In the genomic region with DNA sequence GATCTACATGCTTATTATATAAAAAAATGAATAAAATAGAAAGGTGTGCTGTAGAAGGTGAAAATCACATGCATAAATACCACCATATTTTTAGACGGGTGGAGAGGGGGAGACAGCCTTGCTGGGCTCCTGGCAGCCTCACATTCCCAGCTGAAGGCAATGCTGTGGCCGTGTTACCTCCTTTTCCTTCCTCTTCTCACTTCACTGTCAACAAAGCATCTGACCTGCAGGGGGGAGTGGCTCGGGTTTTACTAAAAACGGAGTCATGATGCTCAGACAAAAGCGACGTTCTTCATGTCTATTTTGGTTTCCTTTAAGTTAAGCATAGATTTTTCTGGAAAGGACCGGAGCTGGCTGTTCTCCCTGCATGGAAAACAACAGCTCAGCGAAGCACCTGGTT, we compare ENCODE assay signal across 12 cellular contexts. TPM values are rescaled to one million over a fixed set of nuclear protein-coding genes. Genes with fewer than 3 reads are reported as not detected.
DNase-seq lines count a peak whose midpoint lies in the region; ATAC-seq, FAIRE-seq and TF ChIP-seq lines count a peak whose summit lies in the region.
"Had no signal": no experiment of that assay in that cellular context is flagged by ENCODE, and none has a peak within 500 bp of the region (broad histone marks: within the 10 kb centered on the region; RNA-seq: fewer than 3 reads in every experiment).

No MANE protein-coding gene starts in this region.

- no peak overlapping the region for H3K4me2 ChIP-seq in HCT116 (ENCODE audit: low read length)
- peak overlapping the region; percentile 53 for H3K4me2 ChIP-seq in keratinocyte (ENCODE audit: control insufficient read depth, extremely low read depth, insufficient read depth, low read depth, low read length)

- no peak for FAIRE-seq in keratinocyte (lab: Jason Lieb, UNC)

- H3K36me3 Mint-ChIP-seq in activated CD8-positive, alpha-beta memory T cell treated with anti-CD3 and anti-CD28 coated beads, Interleukin-2, amount 10 ng/mL, durations not matched to agents 7 days and 5 days: no peaks in the 10 kb centered on the region

- peak; percentile 50; the same call in 1 of the 2 replicates for ATAC-seq in HCT116
- ATAC-seq in activated CD8-positive, alpha-beta memory T cell treated with anti-CD3 and anti-CD28 coated beads, Interleukin-2, amount 10 ng/mL, durations not matched to agents 7 days and 5 days: no peak
- ATAC-seq in HG03457 (IDR thresholded peaks at IDR 0.05; ENCODE audit: unreplicated experiment): no peak

- TF ChIP-seq POLR2A in HCT116 (IDR thresholded peaks at IDR 0.05; ENCODE audit: borderline replicate concordance, extremely low read depth, insufficient read depth, insufficient read length) (no peak), esophagus muscularis mucosa (IDR thresholded peaks at IDR 0.05; ENCODE audit: low read depth) (no peak)

- intact Hi-C loops in HCT116 (cut with micrococcal nuclease) (no loop called here), esophagus muscularis mucosa (cut with DNase I) (no loop called here)

- no peak for TF ChIP-seq EP300 in esophagus muscularis mucosa (IDR thresholded peaks at IDR 0.05)

- H3K9ac ChIP-seq in HCT116 (ENCODE audit: low read length) (no peak overlapping the region), keratinocyte (ENCODE audit: control insufficient read depth, extremely low read depth, insufficient read depth, low read length) (peak overlapping the region; percentile 8)

- H3K79me2 ChIP-seq in HCT116 (ENCODE audit: insufficient read depth, low read length) (no peaks in the 10 kb centered on the region), keratinocyte (ENCODE audit: control insufficient read depth, insufficient read depth, low read length) (no peaks in the 10 kb centered on the region)

- H3K4me1 Mint-ChIP-seq in activated CD8-positive, alpha-beta memory T cell treated with anti-CD3 and anti-CD28 coated beads, Interleukin-2, amount 10 ng/mL, durations not matched to agents 7 days and 5 days: peaks cover 13% of the 10 kb centered on the region

- H3K9me2 ChIP-seq in HCT116 (ENCODE audit: insufficient read depth): no peaks in the 10 kb centered on the region

- H3K4me3 ChIP-seq in HCT116 (replicated peaks in 1 of 2; ENCODE audit: low read depth in 1 of 2, low read length in 2 of 2) (no peak overlapping the region), keratinocyte (ENCODE audit: control insufficient read depth in 2 of 3, extremely low read depth in 1 of 3, insufficient read depth in 2 of 3, low read depth in 1 of 3, low read length in 3 of 3) (no peak overlapping the region), esophagus muscularis mucosa (no peak overlapping the region)
- H3K4me3 ChIP-seq: adrenal gland, HAP-1 had no signal

- dilution Hi-C loops in keratinocyte (cut with MboI; ENCODE audit: extremely low pct_ligation_motif_present, low sequenced_read_pairs): no loop called here

- no peaks in the 10 kb centered on the region for H3K27me3 ChIP-seq in HCT116 (ENCODE audit: insufficient read depth, low read length)
- no peaks in the 10 kb centered on the region for H3K27me3 ChIP-seq in keratinocyte (ENCODE audit: control insufficient read depth, extremely low read depth, insufficient read depth, low read length)
- H3K27me3 ChIP-seq in esophagus muscularis mucosa: peaks cover 0 to 35% (median 0%) of the 10 kb centered on the region in 4 donors
- H3K27me3 ChIP-seq: adrenal gland had no signal

- TF ChIP-seq CTCF in HCT116 (IDR thresholded peaks at IDR 0.05 in 2 of 3, conservative IDR thresholded peaks at IDR 0.05 in 1 of 3; ENCODE audit: borderline replicate concordance in 1 of 3, insufficient read depth in 1 of 3, low read depth in 2 of 3, low read length in 2 of 3): no peak
- peak in 2 of 3 experiments; percentile 8 to 9 for TF ChIP-seq CTCF in keratinocyte (optimal IDR thresholded peaks at IDR 0.05 in 1 of 3, IDR thresholded peaks at IDR 0.05 in 1 of 3, conservative IDR thresholded peaks at IDR 0.05 in 1 of 3; ENCODE audit: extremely low read depth in 1 of 3, insufficient read depth in 2 of 3, low read length in 3 of 3)
- TF ChIP-seq CTCF in esophagus muscularis mucosa (IDR thresholded peaks at IDR 0.05): no peak

- TF ChIP-seq RAD21 in HCT116 (IDR thresholded peaks at IDR 0.05; ENCODE audit: low read depth): no peak

- no peak overlapping the region for H3K27ac ChIP-seq in HCT116 (ENCODE audit: low read depth, low read length)
- H3K27ac ChIP-seq in keratinocyte (ENCODE audit: control insufficient read depth, insufficient read depth, low read length): no peak overlapping the region
- no peak overlapping the region for H3K27ac ChIP-seq in esophagus muscularis mucosa (replicated peaks in 1 of 4)
- H3K27ac ChIP-seq: adrenal gland had no signal

- H4K20me1 ChIP-seq in HCT116 (ENCODE audit: insufficient read depth): no peaks in the 10 kb centered on the region
- H4K20me1 ChIP-seq in keratinocyte (ENCODE audit: control insufficient read depth, extremely low read depth, insufficient read depth, low read length): no peaks in the 10 kb centered on the region

- POLR2A ChIA-PET in HCT116 (lab: Charles Lee): no interaction called here

- H3K9me3 ChIP-seq in HCT116 (ENCODE audit: control insufficient read depth in 1 of 2, insufficient read depth in 1 of 2, low read depth in 1 of 2, low read length in 2 of 2) (no peaks in the 10 kb centered on the region), keratinocyte (ENCODE audit: control insufficient read depth, low read depth, low read length) (no peaks in the 10 kb centered on the region), esophagus muscularis mucosa (no peaks in the 10 kb centered on the region)
- H3K9me3 ChIP-seq: adrenal gland, HAP-1 had no signal

- no peaks in the 10 kb centered on the region for H3K9me1 ChIP-seq in keratinocyte (ENCODE audit: control insufficient read depth, extremely low read depth, insufficient read depth, low read length)

- H3K36me3 ChIP-seq in HCT116 (ENCODE audit: control insufficient read depth in 1 of 2, insufficient read depth in 2 of 2, low read length in 2 of 2) (no peaks in the 10 kb centered on the region), keratinocyte (ENCODE audit: control insufficient read depth in 2 of 2, extremely low read depth in 1 of 2, insufficient read depth in 2 of 2, low read length in 2 of 2) (no peaks in the 10 kb centered on the region), esophagus muscularis mucosa (no peaks in the 10 kb centered on the region)
- H3K36me3 ChIP-seq: adrenal gland, HAP-1 had no signal

- peak overlapping the region; percentile 19 for H2AFZ ChIP-seq in HCT116 (ENCODE audit: low read depth, low read length, poor library complexity, severe bottlenecking)
- H2AFZ ChIP-seq in keratinocyte (ENCODE audit: control insufficient read depth, low read length): peak overlapping the region; percentile 41

- RAD21 ChIA-PET in HCT116 (lab: Charles Lee; ENCODE audit: low non-redundant PET in 1 of 2, low total read pairs in 2 of 2, uncharacterized antibody in 2 of 2, unreplicated experiment in 2 of 2): no interaction called here

- no peaks in the 10 kb centered on the region for H3K9me3 Mint-ChIP-seq in activated CD8-positive, alpha-beta memory T cell treated with anti-CD3 and anti-CD28 coated beads, Interleukin-2, amount 10 ng/mL, durations not matched to agents 7 days and 5 days (ENCODE audit: low read depth)

- CTCF ChIA-PET in HCT116 (lab: Charles Lee): interaction anchor here (0.9 kb wide), 1 partner anchor 36 kb away, joined by 3 read pairs; no protein-coding TSS in a partner anchor
- CTCF ChIA-PET in activated CD8-positive, alpha-beta memory T cell treated with anti-CD3 and anti-CD28 coated beads, Interleukin-2, amount 10 ng/mL, durations not matched to agents 7 days and 5 days (lab: Charles Lee): interaction anchor here (1.3 kb wide), 1 partner anchor 112 kb away, joined by 4 read pairs; no protein-coding TSS in a partner anchor

- H3K4me1 ChIP-seq in HCT116 (ENCODE audit: control insufficient read depth in 1 of 2, insufficient read depth in 2 of 2, low read length in 2 of 2) (no peaks in the 10 kb centered on the region), keratinocyte (ENCODE audit: control insufficient read depth, extremely low read depth, insufficient read depth, low read length) (peaks cover 11% of the 10 kb centered on the region), esophagus muscularis mucosa (peaks cover 0 to 8% (median under 1%) of the 10 kb centered on the region in 4 donors)
- H3K4me1 ChIP-seq: HAP-1 had no signal

- 10% methylated on average over 8 of the region's 8 CpGs for WGBS in esophagus muscularis mucosa

- no peak overlapping the region for H3K27ac Mint-ChIP-seq in activated CD8-positive, alpha-beta memory T cell treated with anti-CD3 and anti-CD28 coated beads, Interleukin-2, amount 10 ng/mL, durations not matched to agents 7 days and 5 days

- H3K4me3 Mint-ChIP-seq in activated CD8-positive, alpha-beta memory T cell treated with anti-CD3 and anti-CD28 coated beads, Interleukin-2, amount 10 ng/mL, durations not matched to agents 7 days and 5 days: no peak overlapping the region

- BruUV-seq in HCT116 (replicated peaks; lab: Mats Ljungman, UMichigan): no TSS peak

- peak; percentile 40 for DNase-seq in NCI-H510A treated with DMSO at 0.1 percent for 48 hours (lab: John Stamatoyannopoulos, UW)
- DNase-seq in NCI-H510A (lab: John Stamatoyannopoulos, UW): no peak
- no peak for DNase-seq in HCT116 (ENCODE audit: low read depth, low spot score)
- peak; percentile 52 to 65 for DNase-seq in SHP77 (lab: John Stamatoyannopoulos, UW)
- DNase-seq in keratinocyte (ENCODE audit: low read depth, low spot score): no peak
- no peak for DNase-seq in activated CD8-positive, alpha-beta memory T cell treated with anti-CD3 and anti-CD28 coated beads, Interleukin-2, amount 10 ng/mL, durations not matched to agents 7 days and 5 days
- no peak for DNase-seq in esophagus muscularis mucosa (ENCODE audit: extremely low spot score)
- DNase-seq: activated CD4-positive, alpha-beta T cell treated with anti-CD3 and anti-CD28 coated beads, Interleukin-2, amount 50 U/mL, for 4 hours; NCI-H1105 had no signal

- H3K27me3 Mint-ChIP-seq in activated CD8-positive, alpha-beta memory T cell treated with anti-CD3 and anti-CD28 coated beads, Interleukin-2, amount 10 ng/mL, durations not matched to agents 7 days and 5 days: peaks cover 25% of the 10 kb centered on the region

TF ChIP-seq in HCT116, 20 proteins besides CTCF, POLR2A, EP300 and RAD21 (continues in another document):
- no peak for TF ChIP-seq CEBPB (IDR thresholded peaks at IDR 0.05; ENCODE audit: low read depth)

RNA-seq across cellular contexts. Expression of a gene that starts 5.6 kb away (rescaled TPM):
- 69.5 TPM for total RNA-seq in HCT116 (2021; ENCODE audit: unreplicated experiment)
- polyA plus RNA-seq in HCT116 (2012): 30.5 and 37.6 TPM in 2 replicates
- 3.6 to 11.3 TPM (median 4.0 TPM) in 3 replicates for polyA plus RNA-seq in keratinocyte
- 20.1 TPM for polyA plus RNA-seq in keratinocyte (2011; ENCODE audit: low read depth)
- 4.1 and 7.2 TPM in 2 replicates for polyA plus RNA-seq in keratinocyte (2011; cell fraction: cytosol; rRNA removed)
- 19.0 and 24.1 TPM in 2 replicates for polyA plus RNA-seq in keratinocyte (2011; cell fraction: nucleus; rRNA removed)
- 6.1 and 19.2 TPM in 2 replicates for polyA plus RNA-seq in keratinocyte (2012; ENCODE audit: low replicate concordance)
- polyA minus RNA-seq in keratinocyte: 14.2 to 55.6 TPM (median 19.5 TPM) in 3 replicates
- polyA minus RNA-seq in keratinocyte (2011; cell fraction: cytosol; rRNA and poly(A)+ RNA removed): 18.0 TPM
- polyA minus RNA-seq in keratinocyte (2011; cell fraction: nucleus; rRNA and poly(A)+ RNA removed): 40.2 and 51.5 TPM in 2 replicates
- 10 to 100 TPM; 60.4 to 87.0 TPM for total RNA-seq in activated CD8-positive, alpha-beta memory T cell treated with anti-CD3 and anti-CD28 coated beads, Interleukin-2, amount 10 ng/mL, durations not matched to agents 7 days and 5 days
- 10 to 100 TPM; 34.1 to 65.8 (median 43.6) TPM for total RNA-seq in esophagus muscularis mucosa

Comparison
In these comparisons a context has a peak if more than half of its experiments do, and no peak if none do; other contexts are left out.
1. DNase-seq: peak in NCI-H510A treated with DMSO at 0.1 percent for 48 hours (single experiment) and SHP77 (2 of 2); none in NCI-H510A (single experiment), HCT116 (single experiment), keratinocyte (single experiment), activated CD8-positive, alpha-beta memory T cell treated with anti-CD3 and anti-CD28 coated beads, Interleukin-2, amount 10 ng/mL, durations not matched to agents 7 days and 5 days (single experiment) and esophagus muscularis mucosa (single experiment).
2. CTCF ChIP-seq: peak in keratinocyte (2 of 3); none in HCT116 (0 of 3) and esophagus muscularis mucosa (0 of 3).